Comparison of ENCODE assay signal across 4 cellular contexts in genomic region chr18:74440808-74441427, GRCh38. TPM values are rescaled to one million over a fixed set of nuclear protein-coding genes. Genes with fewer than 3 reads are reported as not detected.
"Had no signal": no experiment of that assay in that cellular context is flagged by ENCODE, and none has a peak within 500 bp of the region (broad histone marks: within the 10 kb centered on the region; RNA-seq: fewer than 3 reads in every experiment).

No MANE protein-coding gene starts in this region.

- DNase-seq: GDM1, GF-D8 had no signal

- ATAC-seq: GM12878 had no signal

- H3K4me3 ChIP-seq: GM12878 had no signal

RNA-seq across cellular contexts. Expression of gene DIPK1C, which starts 16.2 kb away (rescaled TPM):
- total RNA-seq: G401, GM12878 had no signal
- polyA plus RNA-seq: GM12878 had no signal
